1 cellular context compared by ENCODE assay signal in genomic region chr16:62088731-62089410, GRCh38.
TF ChIP-seq lines count a peak whose summit lies in the region.

No MANE protein-coding gene starts in this region.

TF ChIP-seq in HepG2, 621 proteins besides CTCF, POLR2A, EP300 and RAD21:
- TF ChIP-seq ZNF34 (CRISPR knock-in tag; IDR thresholded peaks at IDR 0.05; ENCODE audit: borderline replicate concordance), result no peak
- TF ChIP-seq ZNF614 (CRISPR knock-in tag; IDR thresholded peaks at IDR 0.05; ENCODE audit: borderline replicate concordance), result no peak
- no peak for TF ChIP-seq DNMT1 (CRISPR knock-in tag; IDR thresholded peaks at IDR 0.05)
- TF ChIP-seq HNRNPK (IDR thresholded peaks at IDR 0.05; ENCODE audit: low read depth, low read length, poor library complexity, severe bottlenecking), result peak; percentile 51
- TF ChIP-seq E2F1 (CRISPR knock-in tag; IDR thresholded peaks at IDR 0.05), result no peak
- no peak for TF ChIP-seq ZEB1 (IDR thresholded peaks at IDR 0.05; ENCODE audit: insufficient replicate concordance, low read depth)
- no peak for TF ChIP-seq TFAP4 (IDR thresholded peaks at IDR 0.05; ENCODE audit: borderline replicate concordance, low read depth)
- TF ChIP-seq ZNF562 (CRISPR knock-in tag; IDR thresholded peaks at IDR 0.05; ENCODE audit: borderline replicate concordance), result no peak
